ENCODE assay signal across 8 cellular contexts in genomic region chr5:149153751-149154610, GRCh38. TPM values are rescaled to one million over a fixed set of nuclear protein-coding genes. Genes with fewer than 3 reads are reported as not detected.
A peak's percentile ranks its signal among the peaks of the same experiment; 100 is the strongest.
DNase-seq lines count a peak whose midpoint lies in the region; ATAC-seq and TF ChIP-seq lines count a peak whose summit lies in the region.

No MANE protein-coding gene starts in this region.

- peak overlapping the region; percentile 38 for H3K9ac ChIP-seq in skeletal muscle satellite cell (ENCODE audit: low read depth, low read length)

- peak overlapping the region; percentile 32 for H3K4me2 ChIP-seq in skeletal muscle satellite cell (ENCODE audit: low read length)

- H3K4me1 ChIP-seq in skeletal muscle satellite cell (ENCODE audit: control insufficient read depth, insufficient read depth, low read length): peaks cover 47% of the 10 kb centered on the region

- no peak for ATAC-seq in GM19452 (IDR thresholded peaks at IDR 0.05; ENCODE audit: unreplicated experiment)

- H3K9me3 ChIP-seq in skeletal muscle satellite cell (replicated peaks; ENCODE audit: low read length): no peaks in the 10 kb centered on the region

- peaks cover 11% of the 10 kb centered on the region for H3K36me3 ChIP-seq in skeletal muscle satellite cell (ENCODE audit: insufficient read depth, low read length)

- no peaks in the 10 kb centered on the region for H3K27me3 ChIP-seq in skeletal muscle satellite cell (ENCODE audit: control insufficient read depth, insufficient read depth, low read length)

- no peak for TF ChIP-seq CTCF in fibroblast of villous mesenchyme (IDR thresholded peaks at IDR 0.05; ENCODE audit: insufficient read depth, low read depth, low read length)

- DNase-seq in HuH-7 (ENCODE audit: low spot score) (peak; percentile 26), OCI-M1 (lab: John Stamatoyannopoulos, UW) (peak; percentile 84), fibroblast of villous mesenchyme (ENCODE audit: low read depth) (peak; percentile 84), NCI-H2196 (lab: John Stamatoyannopoulos, UW; ENCODE audit: unreplicated experiment) (no peak)
- no peak for DNase-seq in activated effector memory CD4-positive, alpha-beta T cell treated with anti-CD3 and anti-CD28 coated beads, Interleukin-2, amount 50 U/mL, for 16 hours
- no peak for DNase-seq in activated CD4-positive, CD25-positive, alpha-beta regulatory T cell (lab: John Stamatoyannopoulos, UW)

- no peak overlapping the region for H3K4me3 ChIP-seq in fibroblast of villous mesenchyme (ENCODE audit: low read depth, low read length)
- no peak overlapping the region for H3K4me3 ChIP-seq in skeletal muscle satellite cell (ENCODE audit: low read length)

RNA-seq across cellular contexts. Expression of gene ABLIM3, which starts 12.7 kb away (rescaled TPM):
- total RNA-seq in fibroblast of villous mesenchyme: 22.2 and 32.8 TPM in 2 replicates
- total RNA-seq in skeletal muscle satellite cell (2012; rRNA removed): 62.1 and 94.6 TPM in 2 replicates

Comparison
In these comparisons a context has a peak if more than half of its experiments do, and no peak if none do; other contexts are left out.
1. DNase-seq: peak in HuH-7 (single experiment), OCI-M1 (single experiment) and fibroblast of villous mesenchyme (single experiment); none in activated effector memory CD4-positive, alpha-beta T cell treated with anti-CD3 and anti-CD28 coated beads, Interleukin-2, amount 50 U/mL, for 16 hours (single experiment), NCI-H2196 (single experiment) and activated CD4-positive, CD25-positive, alpha-beta regulatory T cell (0 of 4).